ENCODE assay signal across 1 cellular context in the genomic region with DNA sequence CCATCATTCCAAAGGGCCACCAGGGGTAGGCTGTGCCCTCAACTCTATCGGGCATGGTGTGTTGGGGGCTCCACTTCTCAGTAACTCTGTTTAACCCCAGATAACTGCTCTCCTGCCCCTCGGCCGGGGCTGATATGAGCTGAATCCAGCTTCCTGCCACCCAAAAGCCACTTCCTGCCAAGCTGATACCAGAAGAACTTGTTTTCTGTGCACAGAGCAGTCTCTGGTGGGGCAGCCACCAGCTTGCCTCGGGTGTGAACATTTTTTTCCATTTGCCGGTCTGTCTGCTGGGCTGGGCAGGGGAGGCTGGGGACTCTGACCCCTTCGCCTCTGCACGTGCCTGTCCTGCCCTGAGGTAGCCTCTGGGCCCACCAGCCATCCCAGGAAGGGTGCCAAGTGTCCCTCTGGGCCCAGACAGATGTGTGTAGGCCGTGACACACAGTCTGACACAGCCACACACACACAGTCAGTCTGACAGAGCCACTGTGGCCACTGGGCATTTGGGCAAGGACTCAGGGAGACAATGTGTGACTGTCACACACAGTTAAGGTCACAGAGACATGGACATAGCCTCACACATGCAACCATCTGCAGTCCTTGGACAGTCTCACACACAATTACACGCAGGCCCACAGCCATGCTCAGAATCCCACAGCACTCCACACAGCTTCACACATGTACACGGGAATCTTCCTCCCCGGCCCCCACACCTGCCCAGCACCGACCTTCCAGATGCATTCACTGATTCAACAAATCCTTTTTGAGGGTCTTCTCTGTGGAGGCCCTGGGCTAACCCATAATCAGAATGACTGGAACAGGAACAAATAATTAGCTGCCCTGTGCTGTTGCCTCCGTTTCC.
A peak's percentile ranks its signal among the peaks of the same experiment; 100 is the strongest.
TF ChIP-seq lines count a peak whose summit lies in the region.

No MANE protein-coding gene starts in this region.

TF ChIP-seq in HepG2, 621 proteins besides CTCF, POLR2A, EP300 and RAD21 (continued from another document and continues in another):
- TF ChIP-seq, protein P1, sequence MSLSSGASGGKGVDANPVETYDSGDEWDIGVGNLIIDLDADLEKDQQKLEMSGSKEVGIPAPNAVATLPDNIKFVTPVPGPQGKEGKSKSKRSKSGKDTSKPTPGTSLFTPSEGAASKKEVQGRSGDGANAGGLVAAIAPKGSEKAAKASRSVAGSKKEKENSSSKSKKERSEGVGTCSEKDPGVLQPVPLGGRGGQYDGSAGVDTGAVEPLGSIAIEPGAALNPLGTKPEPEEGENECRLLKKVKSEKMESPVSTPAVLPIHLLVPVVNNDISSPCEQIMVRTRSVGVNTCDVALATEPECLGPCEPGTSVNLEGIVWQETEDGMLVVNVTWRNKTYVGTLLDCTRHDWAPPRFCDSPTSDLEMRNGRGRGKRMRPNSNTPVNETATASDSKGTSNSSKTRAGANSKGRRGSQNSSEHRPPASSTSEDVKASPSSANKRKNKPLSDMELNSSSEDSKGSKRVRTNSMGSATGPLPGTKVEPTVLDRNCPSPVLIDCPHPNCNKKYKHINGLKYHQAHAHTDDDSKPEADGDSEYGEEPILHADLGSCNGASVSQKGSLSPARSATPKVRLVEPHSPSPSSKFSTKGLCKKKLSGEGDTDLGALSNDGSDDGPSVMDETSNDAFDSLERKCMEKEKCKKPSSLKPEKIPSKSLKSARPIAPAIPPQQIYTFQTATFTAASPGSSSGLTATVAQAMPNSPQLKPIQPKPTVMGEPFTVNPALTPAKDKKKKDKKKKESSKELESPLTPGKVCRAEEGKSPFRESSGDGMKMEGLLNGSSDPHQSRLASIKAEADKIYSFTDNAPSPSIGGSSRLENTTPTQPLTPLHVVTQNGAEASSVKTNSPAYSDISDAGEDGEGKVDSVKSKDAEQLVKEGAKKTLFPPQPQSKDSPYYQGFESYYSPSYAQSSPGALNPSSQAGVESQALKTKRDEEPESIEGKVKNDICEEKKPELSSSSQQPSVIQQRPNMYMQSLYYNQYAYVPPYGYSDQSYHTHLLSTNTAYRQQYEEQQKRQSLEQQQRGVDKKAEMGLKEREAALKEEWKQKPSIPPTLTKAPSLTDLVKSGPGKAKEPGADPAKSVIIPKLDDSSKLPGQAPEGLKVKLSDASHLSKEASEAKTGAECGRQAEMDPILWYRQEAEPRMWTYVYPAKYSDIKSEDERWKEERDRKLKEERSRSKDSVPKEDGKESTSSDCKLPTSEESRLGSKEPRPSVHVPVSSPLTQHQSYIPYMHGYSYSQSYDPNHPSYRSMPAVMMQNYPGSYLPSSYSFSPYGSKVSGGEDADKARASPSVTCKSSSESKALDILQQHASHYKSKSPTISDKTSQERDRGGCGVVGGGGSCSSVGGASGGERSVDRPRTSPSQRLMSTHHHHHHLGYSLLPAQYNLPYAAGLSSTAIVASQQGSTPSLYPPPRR (CRISPR knock-in tag; IDR thresholded peaks at IDR 0.05; ENCODE audit: borderline replicate concordance), result peak; percentile 94
- TF ChIP-seq ARNT2 (CRISPR knock-in tag; IDR thresholded peaks at IDR 0.05; ENCODE audit: low read depth) (peak; percentile 88), ZFP36L2 (CRISPR knock-in tag; IDR thresholded peaks at IDR 0.05) (no peak), TOE1 (CRISPR knock-in tag; IDR thresholded peaks at IDR 0.05) (no peak), TGIF2 (CRISPR knock-in tag; IDR thresholded peaks at IDR 0.05) (peak; percentile 87), SPEN (CRISPR knock-in tag; IDR thresholded peaks at IDR 0.05; ENCODE audit: low read depth) (peak; percentile 77; the same call in 1 of the 2 replicates), NR2F6 (IDR thresholded peaks at IDR 0.05) (peak; percentile 92), NR2F6 (CRISPR knock-in tag; IDR thresholded peaks at IDR 0.05) (peak; percentile 98), ZNF414 (CRISPR knock-in tag; IDR thresholded peaks at IDR 0.05) (peak; percentile 93), TEAD2 (CRISPR knock-in tag; IDR thresholded peaks at IDR 0.05) (0 out of 2 replicates have a peak, but pooled peaks have one; percentile 26), MAFF (IDR thresholded peaks at IDR 0.05; ENCODE audit: low read depth, low read length) (no peak), ZNF574 (CRISPR knock-in tag; IDR thresholded peaks at IDR 0.05) (peak; percentile 86), TOPORS (CRISPR knock-in tag; IDR thresholded peaks at IDR 0.05) (0 out of 2 replicates have a peak, but pooled peaks have one; percentile 53), TFDP2 (CRISPR knock-in tag; IDR thresholded peaks at IDR 0.05) (peak; percentile 86), ZNF335 (CRISPR knock-in tag; IDR thresholded peaks at IDR 0.05) (no peak; the same call in 1 of the 2 replicates)
- TF ChIP-seq, protein P2, sequence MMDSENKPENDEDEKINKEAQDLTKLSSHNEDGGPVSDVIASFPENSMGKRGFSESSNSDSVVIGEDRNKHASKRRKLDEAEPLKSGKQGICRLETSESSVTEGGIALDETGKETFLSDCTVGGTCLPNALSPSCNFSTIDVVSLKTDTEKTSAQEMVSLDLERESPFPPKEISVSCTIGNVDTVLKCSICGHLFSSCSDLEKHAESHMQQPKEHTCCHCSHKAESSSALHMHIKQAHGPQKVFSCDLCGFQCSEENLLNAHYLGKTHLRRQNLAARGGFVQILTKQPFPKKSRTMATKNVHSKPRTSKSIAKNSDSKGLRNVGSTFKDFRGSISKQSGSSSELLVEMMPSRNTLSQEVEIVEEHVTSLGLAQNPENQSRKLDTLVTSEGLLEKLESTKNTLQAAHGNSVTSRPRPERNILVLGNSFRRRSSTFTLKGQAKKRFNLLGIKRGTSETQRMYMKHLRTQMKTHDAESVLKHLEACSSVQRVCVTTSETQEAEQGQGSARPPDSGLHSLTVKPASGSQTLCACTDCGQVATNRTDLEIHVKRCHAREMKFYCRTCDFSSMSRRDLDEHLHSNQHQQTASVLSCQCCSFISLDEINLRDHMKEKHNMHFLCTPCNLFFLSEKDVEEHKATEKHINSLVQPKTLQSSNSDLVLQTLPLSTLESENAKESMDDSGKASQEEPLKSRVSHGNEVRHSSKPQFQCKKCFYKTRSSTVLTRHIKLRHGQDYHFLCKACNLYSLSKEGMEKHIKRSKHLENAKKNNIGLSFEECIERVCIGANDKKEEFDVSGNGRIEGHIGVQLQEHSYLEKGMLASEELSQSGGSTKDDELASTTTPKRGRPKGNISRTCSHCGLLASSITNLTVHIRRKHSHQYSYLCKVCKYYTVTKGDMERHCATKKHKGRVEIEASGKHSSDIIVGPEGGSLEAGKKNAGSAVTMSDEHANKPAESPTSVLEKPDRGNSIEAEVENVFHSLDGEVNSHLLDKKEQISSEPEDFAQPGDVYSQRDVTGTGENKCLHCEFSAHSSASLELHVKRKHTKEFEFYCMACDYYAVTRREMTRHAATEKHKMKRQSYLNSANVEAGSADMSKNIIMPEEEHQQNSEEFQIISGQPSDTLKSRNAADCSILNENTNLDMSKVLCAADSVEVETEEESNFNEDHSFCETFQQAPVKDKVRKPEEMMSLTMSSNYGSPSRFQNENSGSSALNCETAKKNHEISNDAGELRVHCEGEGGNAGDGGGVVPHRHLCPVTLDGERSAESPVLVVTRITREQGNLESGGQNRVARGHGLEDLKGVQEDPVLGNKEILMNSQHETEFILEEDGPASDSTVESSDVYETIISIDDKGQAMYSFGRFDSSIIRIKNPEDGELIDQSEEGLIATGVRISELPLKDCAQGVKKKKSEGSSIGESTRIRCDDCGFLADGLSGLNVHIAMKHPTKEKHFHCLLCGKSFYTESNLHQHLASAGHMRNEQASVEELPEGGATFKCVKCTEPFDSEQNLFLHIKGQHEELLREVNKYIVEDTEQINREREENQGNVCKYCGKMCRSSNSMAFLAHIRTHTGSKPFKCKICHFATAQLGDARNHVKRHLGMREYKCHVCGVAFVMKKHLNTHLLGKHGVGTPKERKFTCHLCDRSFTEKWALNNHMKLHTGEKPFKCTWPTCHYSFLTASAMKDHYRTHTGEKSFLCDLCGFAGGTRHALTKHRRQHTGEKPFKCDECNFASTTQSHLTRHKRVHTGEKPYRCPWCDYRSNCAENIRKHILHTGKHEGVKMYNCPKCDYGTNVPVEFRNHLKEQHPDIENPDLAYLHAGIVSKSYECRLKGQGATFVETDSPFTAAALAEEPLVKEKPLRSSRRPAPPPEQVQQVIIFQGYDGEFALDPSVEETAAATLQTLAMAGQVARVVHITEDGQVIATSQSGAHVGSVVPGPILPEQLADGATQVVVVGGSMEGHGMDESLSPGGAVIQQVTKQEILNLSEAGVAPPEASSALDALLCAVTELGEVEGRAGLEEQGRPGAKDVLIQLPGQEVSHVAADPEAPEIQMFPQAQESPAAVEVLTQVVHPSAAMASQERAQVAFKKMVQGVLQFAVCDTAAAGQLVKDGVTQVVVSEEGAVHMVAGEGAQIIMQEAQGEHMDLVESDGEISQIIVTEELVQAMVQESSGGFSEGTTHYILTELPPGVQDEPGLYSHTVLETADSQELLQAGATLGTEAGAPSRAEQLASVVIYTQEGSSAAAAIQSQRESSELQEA (CRISPR knock-in tag; IDR thresholded peaks at IDR 0.05; ENCODE audit: not compliant biosample characterization), result peak; percentile 90
- TF ChIP-seq, protein P3, sequence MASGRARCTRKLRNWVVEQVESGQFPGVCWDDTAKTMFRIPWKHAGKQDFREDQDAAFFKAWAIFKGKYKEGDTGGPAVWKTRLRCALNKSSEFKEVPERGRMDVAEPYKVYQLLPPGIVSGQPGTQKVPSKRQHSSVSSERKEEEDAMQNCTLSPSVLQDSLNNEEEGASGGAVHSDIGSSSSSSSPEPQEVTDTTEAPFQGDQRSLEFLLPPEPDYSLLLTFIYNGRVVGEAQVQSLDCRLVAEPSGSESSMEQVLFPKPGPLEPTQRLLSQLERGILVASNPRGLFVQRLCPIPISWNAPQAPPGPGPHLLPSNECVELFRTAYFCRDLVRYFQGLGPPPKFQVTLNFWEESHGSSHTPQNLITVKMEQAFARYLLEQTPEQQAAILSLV (CRISPR knock-in tag; IDR thresholded peaks at IDR 0.05; ENCODE audit: borderline replicate concordance), result peak; percentile 95
- TF ChIP-seq, protein P4, sequence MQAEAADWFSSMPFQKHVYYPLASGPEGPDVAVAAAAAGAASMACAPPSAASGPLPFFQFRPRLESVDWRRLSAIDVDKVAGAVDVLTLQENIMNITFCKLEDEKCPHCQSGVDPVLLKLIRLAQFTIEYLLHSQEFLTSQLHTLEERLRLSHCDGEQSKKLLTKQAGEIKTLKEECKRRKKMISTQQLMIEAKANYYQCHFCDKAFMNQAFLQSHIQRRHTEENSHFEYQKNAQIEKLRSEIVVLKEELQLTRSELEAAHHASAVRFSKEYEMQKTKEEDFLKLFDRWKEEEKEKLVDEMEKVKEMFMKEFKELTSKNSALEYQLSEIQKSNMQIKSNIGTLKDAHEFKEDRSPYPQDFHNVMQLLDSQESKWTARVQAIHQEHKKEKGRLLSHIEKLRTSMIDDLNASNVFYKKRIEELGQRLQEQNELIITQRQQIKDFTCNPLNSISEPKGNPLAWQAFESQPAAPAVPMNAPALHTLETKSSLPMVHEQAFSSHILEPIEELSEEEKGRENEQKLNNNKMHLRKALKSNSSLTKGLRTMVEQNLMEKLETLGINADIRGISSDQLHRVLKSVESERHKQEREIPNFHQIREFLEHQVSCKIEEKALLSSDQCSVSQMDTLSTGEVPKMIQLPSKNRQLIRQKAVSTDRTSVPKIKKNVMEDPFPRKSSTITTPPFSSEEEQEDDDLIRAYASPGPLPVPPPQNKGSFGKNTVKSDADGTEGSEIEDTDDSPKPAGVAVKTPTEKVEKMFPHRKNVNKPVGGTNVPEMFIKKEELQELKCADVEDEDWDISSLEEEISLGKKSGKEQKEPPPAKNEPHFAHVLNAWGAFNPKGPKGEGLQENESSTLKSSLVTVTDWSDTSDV (CRISPR knock-in tag; IDR thresholded peaks at IDR 0.05), result 0 out of 2 replicates have a peak, but pooled peaks have one; percentile 48
- TF ChIP-seq, protein P5, sequence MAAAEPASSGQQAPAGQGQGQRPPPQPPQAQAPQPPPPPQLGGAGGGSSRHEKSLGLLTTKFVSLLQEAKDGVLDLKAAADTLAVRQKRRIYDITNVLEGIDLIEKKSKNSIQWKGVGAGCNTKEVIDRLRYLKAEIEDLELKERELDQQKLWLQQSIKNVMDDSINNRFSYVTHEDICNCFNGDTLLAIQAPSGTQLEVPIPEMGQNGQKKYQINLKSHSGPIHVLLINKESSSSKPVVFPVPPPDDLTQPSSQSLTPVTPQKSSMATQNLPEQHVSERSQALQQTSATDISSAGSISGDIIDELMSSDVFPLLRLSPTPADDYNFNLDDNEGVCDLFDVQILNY (CRISPR knock-in tag; conservative IDR thresholded peaks at IDR 0.05), result no peak
- TF ChIP-seq, protein P6, sequence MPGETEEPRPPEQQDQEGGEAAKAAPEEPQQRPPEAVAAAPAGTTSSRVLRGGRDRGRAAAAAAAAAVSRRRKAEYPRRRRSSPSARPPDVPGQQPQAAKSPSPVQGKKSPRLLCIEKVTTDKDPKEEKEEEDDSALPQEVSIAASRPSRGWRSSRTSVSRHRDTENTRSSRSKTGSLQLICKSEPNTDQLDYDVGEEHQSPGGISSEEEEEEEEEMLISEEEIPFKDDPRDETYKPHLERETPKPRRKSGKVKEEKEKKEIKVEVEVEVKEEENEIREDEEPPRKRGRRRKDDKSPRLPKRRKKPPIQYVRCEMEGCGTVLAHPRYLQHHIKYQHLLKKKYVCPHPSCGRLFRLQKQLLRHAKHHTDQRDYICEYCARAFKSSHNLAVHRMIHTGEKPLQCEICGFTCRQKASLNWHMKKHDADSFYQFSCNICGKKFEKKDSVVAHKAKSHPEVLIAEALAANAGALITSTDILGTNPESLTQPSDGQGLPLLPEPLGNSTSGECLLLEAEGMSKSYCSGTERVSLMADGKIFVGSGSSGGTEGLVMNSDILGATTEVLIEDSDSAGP (CRISPR knock-in tag; IDR thresholded peaks at IDR 0.05; ENCODE audit: borderline replicate concordance), result peak; percentile 69; the same call in 1 of the 2 replicates
